In the genomic region with DNA sequence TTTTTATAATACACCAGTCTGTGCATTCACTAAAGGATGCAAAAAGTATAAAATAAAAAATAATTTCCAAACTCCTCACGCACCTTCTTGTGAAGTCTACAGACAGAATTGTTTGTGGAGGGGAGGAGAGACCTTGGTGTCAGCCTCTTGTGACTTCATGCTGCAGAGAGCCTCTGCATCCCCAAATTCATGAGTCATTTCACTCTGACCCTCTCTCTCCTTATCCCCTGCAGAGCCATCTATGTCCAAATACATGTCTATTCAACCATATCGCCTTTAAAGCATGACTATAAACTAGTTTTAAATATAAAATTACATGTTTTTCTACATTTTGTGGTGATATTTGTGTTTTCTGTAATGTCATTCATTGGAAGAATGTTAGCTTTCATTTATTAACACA, we compare ENCODE assay signal across 21 cellular contexts. TPM values are rescaled to one million over a fixed set of nuclear protein-coding genes. Genes with fewer than 3 reads are reported as not detected.
A peak's percentile ranks its signal among the peaks of the same experiment; 100 is the strongest.
DNase-seq lines count a peak whose midpoint lies in the region; ATAC-seq and TF ChIP-seq lines count a peak whose summit lies in the region.
"Had no signal": no experiment of that assay in that cellular context is flagged by ENCODE, and none has a peak within 500 bp of the region (broad histone marks: within the 10 kb centered on the region; RNA-seq: fewer than 3 reads in every experiment).

No MANE protein-coding gene starts in this region.

- H3K9me3 Mint-ChIP-seq in effector memory CD8-positive, alpha-beta T cell: no peaks in the 10 kb centered on the region
- H3K9me3 Mint-ChIP-seq: CD14-positive monocyte, IgD-negative memory B cell had no signal

- peaks cover 43 to 64% of the 10 kb centered on the region in 2 donors for H3K27me3 Mint-ChIP-seq in effector memory CD8-positive, alpha-beta T cell

- no peak for TF ChIP-seq CTCF in HEK293 (tag by site-specific recombination; IDR thresholded peaks at IDR 0.05)

- ATAC-seq in HG03457 (IDR thresholded peaks at IDR 0.05; ENCODE audit: unreplicated experiment): no peak
- no peak for ATAC-seq in effector memory CD8-positive, alpha-beta T cell (replicated peaks)

- peaks cover 15% of the 10 kb centered on the region for H3K4me1 ChIP-seq in HEK293 (ENCODE audit: control insufficient read depth, insufficient read depth, low read length)
- H3K4me1 ChIP-seq: SJSA1 had no signal

- no peaks in the 10 kb centered on the region for H3K36me3 Mint-ChIP-seq in effector memory CD8-positive, alpha-beta T cell (ENCODE audit: insufficient read depth)
- H3K36me3 Mint-ChIP-seq: CD14-positive monocyte, IgD-negative memory B cell had no signal

- H3K4me1 Mint-ChIP-seq in effector memory CD8-positive, alpha-beta T cell (ENCODE audit: low read depth in 2 of 2): no peaks in the 10 kb centered on the region
- H3K4me1 Mint-ChIP-seq: B cell, CD14-positive monocyte had no signal

- no peaks in the 10 kb centered on the region for H3K36me3 ChIP-seq in HEK293 (ENCODE audit: control insufficient read depth in 2 of 2, insufficient read depth in 1 of 2, low read length in 2 of 2)
- H3K36me3 ChIP-seq: SJSA1 had no signal

- no peak overlapping the region for H3K4me3 Mint-ChIP-seq in effector memory CD8-positive, alpha-beta T cell
- H3K4me3 Mint-ChIP-seq: B cell, CD14-positive monocyte, IgD-negative memory B cell had no signal

- H3K9me3 ChIP-seq in HEK293 (ENCODE audit: control insufficient read depth, insufficient read depth, low read depth, low read length): no peaks in the 10 kb centered on the region
- H3K9me3 ChIP-seq: SJSA1 had no signal

- H3K27ac ChIP-seq in HEK293 (ENCODE audit: extremely low read depth, low read depth, low read length) (no peak overlapping the region), substantia nigra (ENCODE audit: low read depth, low read length, poor library complexity, severe bottlenecking) (no peak overlapping the region)
- H3K27ac ChIP-seq: SJSA1 had no signal

- DNase-seq in Daoy (ENCODE audit: low read depth): peak; percentile 43
- DNase-seq in cerebellar cortex (ENCODE audit: low spot score): peak; percentile 14
- DNase-seq in renal cortical epithelial cell (ENCODE audit: low read depth): peak; percentile 72
- DNase-seq in SHP77 treated with DMSO at 0.1 percent for 48 hours (lab: John Stamatoyannopoulos, UW): no peak
- no peak for DNase-seq in effector memory CD8-positive, alpha-beta T cell
- no peak for DNase-seq in substantia nigra (lab: John Stamatoyannopoulos, UW)
- DNase-seq: DMS79; H7; NCI-H1105; NCI-H146; NCI-H2029; NCI-H2227 treated with DMSO at 0.1 percent for 48 hours; NCI-H510A; NK-92 treated with Interleukin-12 subunit alpha and Interleukin-12 subunit beta, amount 100 ng/mL, for 24 hours; T-helper 1 cell had no signal

- POLR2A ChIA-PET in HEK293 (lab: Yijun Ruan, JAX): no interaction called here

- no peak overlapping the region for H3K4me3 ChIP-seq in HEK293 (ENCODE audit: low read depth, low read length)
- H3K4me3 ChIP-seq: SJSA1 had no signal

- CTCF ChIA-PET in HEK293 (lab: Yijun Ruan, JAX): no interaction called here

- H3K27ac Mint-ChIP-seq in effector memory CD8-positive, alpha-beta T cell: no peak overlapping the region
- H3K27ac Mint-ChIP-seq: B cell, CD14-positive monocyte, IgD-negative memory B cell had no signal

TF ChIP-seq in HEK293, 187 proteins besides CTCF, POLR2A, EP300 and RAD21:
- TF ChIP-seq ZSCAN18 (tag by site-specific recombination; IDR thresholded peaks at IDR 0.05) (no peak), GLIS1 (tag by site-specific recombination; IDR thresholded peaks at IDR 0.05) (peak; percentile 30; the same call in 1 of the 2 replicates)

RNA-seq across cellular contexts. Expression of gene CREB5, which starts 6.0 kb away (rescaled TPM):
- total RNA-seq in Daoy (2014; rRNA removed; shearing (Covaris generic)): 12.1 and 17.3 TPM in 2 replicates
- total RNA-seq in renal cortical epithelial cell: 6.9 and 14.1 TPM in 2 replicates

Comparison
In these comparisons a context has a peak if more than half of its experiments do, and no peak if none do; other contexts are left out.
1. DNase-seq: peak in Daoy (single experiment), cerebellar cortex (single experiment) and renal cortical epithelial cell (single experiment); none in SHP77 treated with DMSO at 0.1 percent for 48 hours (single experiment), effector memory CD8-positive, alpha-beta T cell (0 of 3) and substantia nigra (0 of 49).